ENCODE assay signal across 22 cellular contexts in the genomic region with DNA sequence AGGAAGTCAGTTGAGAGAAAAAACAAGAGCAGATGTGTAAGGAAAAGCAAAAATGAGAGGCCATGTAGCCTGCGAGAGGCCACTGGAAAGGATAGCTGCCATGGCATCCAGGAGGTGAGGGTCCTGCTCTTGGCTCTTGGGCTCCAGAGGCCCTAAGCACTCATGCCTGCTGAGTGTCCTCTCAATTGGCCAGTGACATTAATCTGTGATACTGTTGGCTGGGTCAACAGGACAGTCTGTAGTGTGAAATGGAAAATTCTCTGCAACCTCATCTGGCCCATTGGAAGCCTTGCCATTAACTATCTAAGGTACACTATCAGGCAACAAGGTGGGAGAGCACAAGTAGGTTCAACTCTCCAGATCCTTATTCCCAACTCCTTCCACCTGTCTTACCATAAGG.
"Had no signal": no experiment of that assay in that cellular context is flagged by ENCODE, and none has a peak within 500 bp of the region (broad histone marks: within the 10 kb centered on the region; RNA-seq: fewer than 3 reads in every experiment).

No MANE protein-coding gene starts in this region.

- DNase-seq: colonic mucosa; cortex of kidney; dermis blood vessel endothelial cell; dorsolateral prefrontal cortex; effector CD4-positive, alpha-beta T cell; effector CD8-positive, alpha-beta T cell; effector memory CD4-positive, alpha-beta T cell; effector memory CD8-positive, alpha-beta T cell; endodermal cell; erythroblast; esophagus squamous epithelium; foreskin fibroblast; foreskin melanocyte; gastrocnemius medialis; glutamatergic neuron; head of caudate nucleus; heart right ventricle had no signal

- H3K4me1 ChIP-seq: colonic mucosa, esophagus muscularis mucosa, esophagus squamous epithelium, foreskin keratinocyte, gastroesophageal sphincter had no signal

- H3K36me3 ChIP-seq: colonic mucosa, esophagus muscularis mucosa, esophagus squamous epithelium, gastrocnemius medialis, gastroesophageal sphincter, heart right ventricle had no signal

- H3K9me3 ChIP-seq: colonic mucosa, esophagus muscularis mucosa, esophagus squamous epithelium, gastrocnemius medialis, gastroesophageal sphincter, heart right ventricle had no signal

- ATAC-seq: effector memory CD8-positive, alpha-beta T cell; foreskin keratinocyte; gastrocnemius medialis; gastroesophageal sphincter had no signal

- H3K27me3 ChIP-seq: colonic mucosa, esophagus muscularis mucosa, esophagus squamous epithelium, foreskin keratinocyte, gastrocnemius medialis, gastroesophageal sphincter, heart right ventricle had no signal

- H3K27ac ChIP-seq: colonic mucosa, coronary artery, dorsolateral prefrontal cortex, epithelial cell of prostate, esophagus muscularis mucosa, esophagus squamous epithelium, foreskin keratinocyte, gastrocnemius medialis, gastroesophageal sphincter, heart right ventricle had no signal

- H3K4me3 ChIP-seq: colonic mucosa, coronary artery, dorsolateral prefrontal cortex, esophagus muscularis mucosa, esophagus squamous epithelium, gastrocnemius medialis, gastroesophageal sphincter, heart right ventricle had no signal
